Comparison of ENCODE assay signal across 28 cellular contexts in genomic region chr7:106397994-106398393, GRCh38.
"Had no signal": no experiment of that assay in that cellular context is flagged by ENCODE, and none has a peak within 500 bp of the region (broad histone marks: within the 10 kb centered on the region; RNA-seq: fewer than 3 reads in every experiment).

No MANE protein-coding gene starts in this region.

- DNase-seq: colonic mucosa; cortex of kidney; effector CD8-positive, alpha-beta T cell; effector memory CD8-positive, alpha-beta T cell; endodermal cell; erythroblast; foreskin keratinocyte; heart left ventricle; hypothalamus; immature natural killer cell; islet precursor cell; kidney; kidney glomerular epithelial cell; left cardiac atrium; left lung; left ventricle myocardium superior; lower lobe of right lung; mesenchymal stem cell; mucosa of descending colon; naive B cell had no signal

- H3K4me1 ChIP-seq: colonic mucosa, esophagus muscularis mucosa, foreskin keratinocyte, gastroesophageal sphincter, heart left ventricle, left lung, lower lobe of right lung had no signal

- H3K36me3 ChIP-seq: colonic mucosa, esophagus muscularis mucosa, gastroesophageal sphincter, heart left ventricle, left lung, lower lobe of right lung had no signal

- H3K79me2 ChIP-seq: hepatocyte had no signal

- H3K4me3 ChIP-seq: colonic mucosa, esophagus muscularis mucosa, gastroesophageal sphincter, heart left ventricle, hepatocyte, left lung, lower lobe of right lung, mucosa of descending colon had no signal

- H3K36me3 Mint-ChIP-seq: immature natural killer cell, mesothelial cell of epicardium had no signal

- H3K4me2 ChIP-seq: hepatocyte had no signal

- H2AFZ ChIP-seq: hepatocyte had no signal

- H3K27me3 ChIP-seq: colonic mucosa, gastroesophageal sphincter, left lung had no signal

- ATAC-seq: effector memory CD8-positive, alpha-beta T cell; foreskin keratinocyte; gastroesophageal sphincter; heart left ventricle; left cardiac atrium; left lung; left ventricle myocardium superior; lower lobe of right lung; mucosa of descending colon had no signal

- H3K4me3 Mint-ChIP-seq: dendritic cell treated with granulocyte-macrophage colony-stimulating factor and Interleukin-4, amounts not matched to agents 40 ng/mL and 50 ng/mL, for 4 days; effector memory CD8-positive, alpha-beta T cell; endodermal cell; immature natural killer cell; mesothelial cell of epicardium; naive B cell had no signal

- H3K9me3 Mint-ChIP-seq: effector memory CD8-positive, alpha-beta T cell; immature natural killer cell had no signal

- H3K4me1 Mint-ChIP-seq: immature natural killer cell, mesothelial cell of epicardium, naive B cell had no signal

- H3K27ac Mint-ChIP-seq: dendritic cell treated with granulocyte-macrophage colony-stimulating factor and Interleukin-4, amounts not matched to agents 40 ng/mL and 50 ng/mL, for 4 days; effector memory CD8-positive, alpha-beta T cell; endodermal cell; immature natural killer cell; mesothelial cell of epicardium had no signal

- FAIRE-seq: endometrium, frontal cortex, kidney had no signal

- H3K27ac ChIP-seq: colonic mucosa, epithelial cell of prostate, esophagus muscularis mucosa, foreskin keratinocyte, gastroesophageal sphincter, heart left ventricle, hepatocyte, left lung, lower lobe of right lung had no signal

- H3K9me3 ChIP-seq: colonic mucosa, esophagus muscularis mucosa, gastroesophageal sphincter, heart left ventricle, left lung, lower lobe of right lung, mucosa of descending colon had no signal
